Comparison of ENCODE assay signal across 2 cellular contexts in genomic region chr6:32116674-32117073, GRCh38.
TF ChIP-seq lines count a peak whose summit lies in the region.

No MANE protein-coding gene starts in this region.

TF ChIP-seq in GM23338, 12 proteins besides CTCF, POLR2A, EP300 and RAD21 (continued from another document):
- TF ChIP-seq, protein P1, sequence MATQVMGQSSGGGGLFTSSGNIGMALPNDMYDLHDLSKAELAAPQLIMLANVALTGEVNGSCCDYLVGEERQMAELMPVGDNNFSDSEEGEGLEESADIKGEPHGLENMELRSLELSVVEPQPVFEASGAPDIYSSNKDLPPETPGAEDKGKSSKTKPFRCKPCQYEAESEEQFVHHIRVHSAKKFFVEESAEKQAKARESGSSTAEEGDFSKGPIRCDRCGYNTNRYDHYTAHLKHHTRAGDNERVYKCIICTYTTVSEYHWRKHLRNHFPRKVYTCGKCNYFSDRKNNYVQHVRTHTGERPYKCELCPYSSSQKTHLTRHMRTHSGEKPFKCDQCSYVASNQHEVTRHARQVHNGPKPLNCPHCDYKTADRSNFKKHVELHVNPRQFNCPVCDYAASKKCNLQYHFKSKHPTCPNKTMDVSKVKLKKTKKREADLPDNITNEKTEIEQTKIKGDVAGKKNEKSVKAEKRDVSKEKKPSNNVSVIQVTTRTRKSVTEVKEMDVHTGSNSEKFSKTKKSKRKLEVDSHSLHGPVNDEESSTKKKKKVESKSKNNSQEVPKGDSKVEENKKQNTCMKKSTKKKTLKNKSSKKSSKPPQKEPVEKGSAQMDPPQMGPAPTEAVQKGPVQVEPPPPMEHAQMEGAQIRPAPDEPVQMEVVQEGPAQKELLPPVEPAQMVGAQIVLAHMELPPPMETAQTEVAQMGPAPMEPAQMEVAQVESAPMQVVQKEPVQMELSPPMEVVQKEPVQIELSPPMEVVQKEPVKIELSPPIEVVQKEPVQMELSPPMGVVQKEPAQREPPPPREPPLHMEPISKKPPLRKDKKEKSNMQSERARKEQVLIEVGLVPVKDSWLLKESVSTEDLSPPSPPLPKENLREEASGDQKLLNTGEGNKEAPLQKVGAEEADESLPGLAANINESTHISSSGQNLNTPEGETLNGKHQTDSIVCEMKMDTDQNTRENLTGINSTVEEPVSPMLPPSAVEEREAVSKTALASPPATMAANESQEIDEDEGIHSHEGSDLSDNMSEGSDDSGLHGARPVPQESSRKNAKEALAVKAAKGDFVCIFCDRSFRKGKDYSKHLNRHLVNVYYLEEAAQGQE (IDR thresholded peaks at IDR 0.05; ENCODE audit: unreplicated experiment): no peak

TF ChIP-seq in WTC11, 78 proteins besides CTCF, POLR2A, EP300 and RAD21 (continued from another document):
- TF ChIP-seq ESRRA (CRISPR knock-in tag; IDR thresholded peaks at IDR 0.05; ENCODE audit: borderline replicate concordance) (no peak), ZNF671 (CRISPR knock-in tag; IDR thresholded peaks at IDR 0.05) (no peak), ZNF425 (CRISPR knock-in tag; conservative IDR thresholded peaks at IDR 0.05) (no peak), TCF7 (CRISPR knock-in tag; IDR thresholded peaks at IDR 0.05; ENCODE audit: low read depth) (no peak), ATF3 (CRISPR knock-in tag; conservative IDR thresholded peaks at IDR 0.05) (no peak), TEAD4 (CRISPR knock-in tag; IDR thresholded peaks at IDR 0.05) (no peak), CBFB (CRISPR knock-in tag; IDR thresholded peaks at IDR 0.05; ENCODE audit: low read depth) (no peak), JUN (CRISPR knock-in tag; IDR thresholded peaks at IDR 0.05) (no peak), ZNF232 (CRISPR knock-in tag; IDR thresholded peaks at IDR 0.05) (no peak), NR1H2 (CRISPR knock-in tag; IDR thresholded peaks at IDR 0.05) (no peak), MYBL2 (CRISPR knock-in tag; IDR thresholded peaks at IDR 0.05) (no peak)
- TF ChIP-seq, protein P2, sequence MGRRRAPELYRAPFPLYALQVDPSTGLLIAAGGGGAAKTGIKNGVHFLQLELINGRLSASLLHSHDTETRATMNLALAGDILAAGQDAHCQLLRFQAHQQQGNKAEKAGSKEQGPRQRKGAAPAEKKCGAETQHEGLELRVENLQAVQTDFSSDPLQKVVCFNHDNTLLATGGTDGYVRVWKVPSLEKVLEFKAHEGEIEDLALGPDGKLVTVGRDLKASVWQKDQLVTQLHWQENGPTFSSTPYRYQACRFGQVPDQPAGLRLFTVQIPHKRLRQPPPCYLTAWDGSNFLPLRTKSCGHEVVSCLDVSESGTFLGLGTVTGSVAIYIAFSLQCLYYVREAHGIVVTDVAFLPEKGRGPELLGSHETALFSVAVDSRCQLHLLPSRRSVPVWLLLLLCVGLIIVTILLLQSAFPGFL (CRISPR knock-in tag; IDR thresholded peaks at IDR 0.05; ENCODE audit: borderline replicate concordance): no peak
- TF ChIP-seq, protein P3, sequence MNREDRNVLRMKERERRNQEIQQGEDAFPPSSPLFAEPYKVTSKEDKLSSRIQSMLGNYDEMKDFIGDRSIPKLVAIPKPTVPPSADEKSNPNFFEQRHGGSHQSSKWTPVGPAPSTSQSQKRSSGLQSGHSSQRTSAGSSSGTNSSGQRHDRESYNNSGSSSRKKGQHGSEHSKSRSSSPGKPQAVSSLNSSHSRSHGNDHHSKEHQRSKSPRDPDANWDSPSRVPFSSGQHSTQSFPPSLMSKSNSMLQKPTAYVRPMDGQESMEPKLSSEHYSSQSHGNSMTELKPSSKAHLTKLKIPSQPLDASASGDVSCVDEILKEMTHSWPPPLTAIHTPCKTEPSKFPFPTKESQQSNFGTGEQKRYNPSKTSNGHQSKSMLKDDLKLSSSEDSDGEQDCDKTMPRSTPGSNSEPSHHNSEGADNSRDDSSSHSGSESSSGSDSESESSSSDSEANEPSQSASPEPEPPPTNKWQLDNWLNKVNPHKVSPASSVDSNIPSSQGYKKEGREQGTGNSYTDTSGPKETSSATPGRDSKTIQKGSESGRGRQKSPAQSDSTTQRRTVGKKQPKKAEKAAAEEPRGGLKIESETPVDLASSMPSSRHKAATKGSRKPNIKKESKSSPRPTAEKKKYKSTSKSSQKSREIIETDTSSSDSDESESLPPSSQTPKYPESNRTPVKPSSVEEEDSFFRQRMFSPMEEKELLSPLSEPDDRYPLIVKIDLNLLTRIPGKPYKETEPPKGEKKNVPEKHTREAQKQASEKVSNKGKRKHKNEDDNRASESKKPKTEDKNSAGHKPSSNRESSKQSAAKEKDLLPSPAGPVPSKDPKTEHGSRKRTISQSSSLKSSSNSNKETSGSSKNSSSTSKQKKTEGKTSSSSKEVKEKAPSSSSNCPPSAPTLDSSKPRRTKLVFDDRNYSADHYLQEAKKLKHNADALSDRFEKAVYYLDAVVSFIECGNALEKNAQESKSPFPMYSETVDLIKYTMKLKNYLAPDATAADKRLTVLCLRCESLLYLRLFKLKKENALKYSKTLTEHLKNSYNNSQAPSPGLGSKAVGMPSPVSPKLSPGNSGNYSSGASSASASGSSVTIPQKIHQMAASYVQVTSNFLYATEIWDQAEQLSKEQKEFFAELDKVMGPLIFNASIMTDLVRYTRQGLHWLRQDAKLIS (CRISPR knock-in tag; IDR thresholded peaks at IDR 0.05; ENCODE audit: borderline replicate concordance): no peak
- TF ChIP-seq, protein P4, sequence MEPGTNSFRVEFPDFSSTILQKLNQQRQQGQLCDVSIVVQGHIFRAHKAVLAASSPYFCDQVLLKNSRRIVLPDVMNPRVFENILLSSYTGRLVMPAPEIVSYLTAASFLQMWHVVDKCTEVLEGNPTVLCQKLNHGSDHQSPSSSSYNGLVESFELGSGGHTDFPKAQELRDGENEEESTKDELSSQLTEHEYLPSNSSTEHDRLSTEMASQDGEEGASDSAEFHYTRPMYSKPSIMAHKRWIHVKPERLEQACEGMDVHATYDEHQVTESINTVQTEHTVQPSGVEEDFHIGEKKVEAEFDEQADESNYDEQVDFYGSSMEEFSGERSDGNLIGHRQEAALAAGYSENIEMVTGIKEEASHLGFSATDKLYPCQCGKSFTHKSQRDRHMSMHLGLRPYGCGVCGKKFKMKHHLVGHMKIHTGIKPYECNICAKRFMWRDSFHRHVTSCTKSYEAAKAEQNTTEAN (CRISPR knock-in tag; IDR thresholded peaks at IDR 0.05): no peak
